27 cellular contexts compared by ENCODE assay signal in genomic region chr7:155132431-155132830, GRCh38.
"Had no signal": no experiment of that assay in that cellular context is flagged by ENCODE, and none has a peak within 500 bp of the region (broad histone marks: within the 10 kb centered on the region; RNA-seq: fewer than 3 reads in every experiment).

No MANE protein-coding gene starts in this region.

- H3K27ac ChIP-seq: stomach, suprapubic skin, testis, thoracic aorta, thyroid gland, tibial artery, tibial nerve, transverse colon, upper lobe of left lung, upper lobe of right lung, uterus, vagina had no signal

- H3K4me3 ChIP-seq: stomach, suprapubic skin, testis, thoracic aorta, thyroid gland, tibial artery, tibial nerve, transverse colon, upper lobe of left lung, upper lobe of right lung, uterus, vagina had no signal

- ATAC-seq: stimulated activated effector memory CD8-positive, alpha-beta T cell treated with anti-CD3 and anti-CD28 coated beads, Interleukin-12 subunit alpha, Interleukin-12 subunit beta, amount 100 ng/mL, for 72 hours; stimulated activated memory B cell treated with anti-CD40 and anti-IgM and Interleukin-4, amounts not matched to agents 10 μg/mL and 1 μg/mL and 100 μg/mL, for 72 hours; stimulated activated naive B cell treated with anti-CD40 and anti-IgM and Interleukin-4, amounts not matched to agents 10 μg/mL and 1 μg/mL and 100 μg/mL, for 72 hours; upper lobe of right lung had no signal

- H3K9me3 ChIP-seq: testis, thoracic aorta, thyroid gland, tibial artery, transverse colon, upper lobe of left lung, upper lobe of right lung, uterus, vagina had no signal

- H3K27me3 ChIP-seq: stomach, suprapubic skin, testis, thyroid gland, tibial artery, tibial nerve, transverse colon, upper lobe of left lung, upper lobe of right lung, uterus, vagina had no signal

- H3K4me3 Mint-ChIP-seq: stimulated activated effector memory CD8-positive, alpha-beta T cell treated with anti-CD3 and anti-CD28 coated beads, Interleukin-12 subunit alpha, Interleukin-12 subunit beta, amount 100 ng/mL, for 72 hours; stimulated activated memory B cell treated with anti-CD40 and anti-IgM and Interleukin-4, amounts not matched to agents 10 μg/mL and 1 μg/mL and 100 μg/mL, for 72 hours; stimulated activated naive B cell treated with anti-CD40 and anti-IgM and Interleukin-4, amounts not matched to agents 10 μg/mL and 1 μg/mL and 100 μg/mL, for 72 hours; stimulated activated naive CD8-positive, alpha-beta T cell treated with anti-CD3 and anti-CD28 coated beads, Interleukin-15, Interleukin-2, amounts not matched to agents 100 ng/mL and 50 ng/mL, for 24 hours; type B pancreatic cell had no signal

- H3K4me1 Mint-ChIP-seq: stimulated activated effector memory CD8-positive, alpha-beta T cell treated with anti-CD3 and anti-CD28 coated beads, Interleukin-12 subunit alpha, Interleukin-12 subunit beta, amount 100 ng/mL, for 72 hours; stimulated activated memory B cell treated with anti-CD40 and anti-IgM and Interleukin-4, amounts not matched to agents 10 μg/mL and 1 μg/mL and 100 μg/mL, for 72 hours; stimulated activated naive B cell treated with anti-CD40 and anti-IgM and Interleukin-4, amounts not matched to agents 10 μg/mL and 1 μg/mL and 100 μg/mL, for 72 hours had no signal

- H3K9me3 Mint-ChIP-seq: stimulated activated effector memory CD8-positive, alpha-beta T cell treated with anti-CD3 and anti-CD28 coated beads, Interleukin-12 subunit alpha, Interleukin-12 subunit beta, amount 100 ng/mL, for 72 hours; stimulated activated naive CD8-positive, alpha-beta T cell treated with anti-CD3 and anti-CD28 coated beads, Interleukin-15, Interleukin-2, amounts not matched to agents 100 ng/mL and 50 ng/mL, for 24 hours; type B pancreatic cell had no signal

- H3K36me3 ChIP-seq: stomach, suprapubic skin, thoracic aorta, thyroid gland, tibial artery, tibial nerve, transverse colon, upper lobe of left lung, upper lobe of right lung, uterus, vagina had no signal

- H3K4me1 ChIP-seq: stomach, suprapubic skin, testis, thyroid gland, tibial artery, tibial nerve, transverse colon, upper lobe of left lung, upper lobe of right lung, uterus, vagina had no signal

- H3K27ac Mint-ChIP-seq: stimulated activated effector memory CD8-positive, alpha-beta T cell treated with anti-CD3 and anti-CD28 coated beads, Interleukin-12 subunit alpha, Interleukin-12 subunit beta, amount 100 ng/mL, for 72 hours; stimulated activated memory B cell treated with anti-CD40 and anti-IgM and Interleukin-4, amounts not matched to agents 10 μg/mL and 1 μg/mL and 100 μg/mL, for 72 hours; stimulated activated naive B cell treated with anti-CD40 and anti-IgM and Interleukin-4, amounts not matched to agents 10 μg/mL and 1 μg/mL and 100 μg/mL, for 72 hours; stimulated activated naive CD8-positive, alpha-beta T cell treated with anti-CD3 and anti-CD28 coated beads, Interleukin-15, Interleukin-2, amounts not matched to agents 100 ng/mL and 50 ng/mL, for 24 hours; type B pancreatic cell had no signal

- DNase-seq: stimulated activated CD4-positive, alpha-beta T cell treated with anti-CD3 and anti-CD28 coated beads, Interleukin-2, amount 100 ng/mL, for 24 hours; stimulated activated CD4-positive, alpha-beta T cell treated with anti-CD3 and anti-CD28 coated beads, Interleukin-2, amount 100 ng/mL, for 48 hours; stimulated activated CD4-positive, alpha-beta T cell treated with anti-CD3 and anti-CD28 coated beads, Interleukin-4, amount 100 ng/mL, for 1 hour; stimulated activated CD4-positive, alpha-beta T cell treated with anti-CD3 and anti-CD28 coated beads, Interleukin-4, amount 100 ng/mL, for 24 hours; stimulated activated CD4-positive, alpha-beta T cell treated with anti-CD3 and anti-CD28 coated beads, Interleukin-4, amount 100 ng/mL, for 4 hours; stimulated activated CD8-positive, alpha-beta memory T cell treated with anti-CD3 and anti-CD28 coated beads, Interleukin-4, amount 100 ng/mL, for 48 hours; stimulated activated naive B cell treated with anti-CD40 and anti-IgM and Interleukin-4, amounts not matched to agents 10 μg/mL and 1 μg/mL and 100 μg/mL, for 72 hours; stimulated activated naive CD4-positive, alpha-beta T cell; stimulated activated naive CD4-positive, alpha-beta T cell treated with Interleukin-2 at 50 U/mL for 16 hours; stomach; substantia nigra; testis; thyroid gland; tibial artery; transverse colon; trophoblast cell; upper lobe of right lung; uterus had no signal

- H3K27me3 Mint-ChIP-seq: stimulated activated naive CD8-positive, alpha-beta T cell treated with anti-CD3 and anti-CD28 coated beads, Interleukin-15, Interleukin-2, amounts not matched to agents 100 ng/mL and 50 ng/mL, for 24 hours; type B pancreatic cell had no signal

- H3K36me3 Mint-ChIP-seq: stimulated activated effector memory CD8-positive, alpha-beta T cell treated with anti-CD3 and anti-CD28 coated beads, Interleukin-12 subunit alpha, Interleukin-12 subunit beta, amount 100 ng/mL, for 72 hours; stimulated activated memory B cell treated with anti-CD40 and anti-IgM and Interleukin-4, amounts not matched to agents 10 μg/mL and 1 μg/mL and 100 μg/mL, for 72 hours; stimulated activated naive B cell treated with anti-CD40 and anti-IgM and Interleukin-4, amounts not matched to agents 10 μg/mL and 1 μg/mL and 100 μg/mL, for 72 hours; type B pancreatic cell had no signal
